Comparison of ENCODE assay signal across 1 cellular context in genomic region chr9:124520206-124520596, GRCh38.
TF ChIP-seq lines count a peak whose summit lies in the region.

No MANE protein-coding gene starts in this region.

TF ChIP-seq in HepG2, 621 proteins besides CTCF, POLR2A, EP300 and RAD21 (continued from another document):
- TF ChIP-seq ZBTB4 (CRISPR knock-in tag; IDR thresholded peaks at IDR 0.05; ENCODE audit: borderline replicate concordance): no peak
